ENCODE assay signal across 34 cellular contexts in genomic region chr2:4951368-4951767, GRCh38.
"Had no signal": no experiment of that assay in that cellular context is flagged by ENCODE, and none has a peak within 500 bp of the region (broad histone marks: within the 10 kb centered on the region; RNA-seq: fewer than 3 reads in every experiment).

No MANE protein-coding gene starts in this region.

- H3K9me3 ChIP-seq: adrenal gland, ascending aorta, body of pancreas, breast epithelium had no signal

- DNase-seq: activated effector memory CD4-positive, alpha-beta T cell treated with anti-CD3 and anti-CD28 coated beads, Interleukin-2, amount 50 U/mL, for 16 hours; activated effector memory CD4-positive, alpha-beta T cell treated with Interleukin-2 at 50 U/mL for 16 hours; activated gamma-delta T cell; activated gamma-delta T cell treated with Interleukin-2 at 50 U/mL for 16 hours; activated naive CD4-positive, alpha-beta T cell; activated naive CD4-positive, alpha-beta T cell treated with anti-CD3 and anti-CD28 coated beads for 36 hours; activated naive CD4-positive, alpha-beta T cell treated with anti-CD3 and anti-CD28 coated beads, Interleukin-2, amount 10 ng/mL, durations not matched to agents 7 days and 5 days; activated naive CD4-positive, alpha-beta T cell treated with anti-CD3 and anti-CD28 coated beads, Interleukin-2, amount 50 U/mL, for 16 hours; activated naive CD4-positive, alpha-beta T cell treated with Interleukin-2 at 50 U/mL for 16 hours; activated naive CD8-positive, alpha-beta T cell treated with anti-CD3 and anti-CD28 coated beads for 36 hours; activated naive CD8-positive, alpha-beta T cell treated with anti-CD3 and anti-CD28 coated beads, Interleukin-2, amount 10 ng/mL, durations not matched to agents 7 days and 5 days; activated naive CD8-positive, alpha-beta T cell treated with anti-CD3 and anti-CD28 coated beads, Interleukin-2, amount 50 U/mL, for 24 hours; activated T-cell treated with anti-CD3 and anti-CD28 coated beads, Interleukin-2, amount 50 U/mL, for 1 hour; activated T-cell treated with anti-CD3 and anti-CD28 coated beads, Interleukin-2, amount 50 U/mL, for 24 hours; activated T-cell treated with anti-CD3 and anti-CD28 coated beads, Interleukin-2, amount 50 U/mL, for 4 hours; activated T-cell treated with anti-CD3 and anti-CD28 coated beads, Interleukin-2, amount 50 U/mL, for 48 hours; activated T-cell treated with anti-CD3 and anti-CD28 coated beads, Interleukin-2, amount 50 U/mL, for 72 hours; adrenal gland; amniotic stem cell; amygdala; anterior cingulate cortex; aorta; body of pancreas; brain microvascular endothelial cell; caudate nucleus; central memory CD4-positive, alpha-beta T cell; cerebellar nuclear complex had no signal

- H3K4me3 ChIP-seq: adrenal gland, ascending aorta, body of pancreas, breast epithelium, cardiac muscle cell had no signal

- H3K36me3 ChIP-seq: adrenal gland, ascending aorta, brain microvascular endothelial cell, breast epithelium, cardiac muscle cell had no signal

- H3K4me1 ChIP-seq: adrenal gland, ascending aorta, body of pancreas, breast epithelium had no signal

- H3K27ac ChIP-seq: adrenal gland, ascending aorta, body of pancreas, brain microvascular endothelial cell, breast epithelium, cardiac muscle cell had no signal

- FAIRE-seq: astrocyte, bronchial epithelial cell had no signal

- ATAC-seq: activated naive CD4-positive, alpha-beta T cell treated with anti-CD3 and anti-CD28 coated beads, Interleukin-2, amount 50 U/mL, for 72 hours; activated naive CD8-positive, alpha-beta T cell treated with anti-CD3 and anti-CD28 coated beads, Interleukin-2, amount 50 U/mL, for 24 hours; activated T-cell treated with anti-CD3 and anti-CD28 coated beads, Interleukin-2, amount 50 U/mL, for 4 hours; activated T-cell treated with anti-CD3 and anti-CD28 coated beads, Interleukin-2, amount 50 U/mL, for 72 hours; activated T-helper 17 cell treated with anti-CD3 and anti-CD28 coated beads, Interleukin-2, amount 50 U/mL, for 72 hours; body of pancreas had no signal

- H3K27me3 ChIP-seq: adrenal gland, ascending aorta, body of pancreas, brain microvascular endothelial cell, breast epithelium, cardiac muscle cell had no signal
